ENCODE assay signal across 1 cellular context in the genomic region with DNA sequence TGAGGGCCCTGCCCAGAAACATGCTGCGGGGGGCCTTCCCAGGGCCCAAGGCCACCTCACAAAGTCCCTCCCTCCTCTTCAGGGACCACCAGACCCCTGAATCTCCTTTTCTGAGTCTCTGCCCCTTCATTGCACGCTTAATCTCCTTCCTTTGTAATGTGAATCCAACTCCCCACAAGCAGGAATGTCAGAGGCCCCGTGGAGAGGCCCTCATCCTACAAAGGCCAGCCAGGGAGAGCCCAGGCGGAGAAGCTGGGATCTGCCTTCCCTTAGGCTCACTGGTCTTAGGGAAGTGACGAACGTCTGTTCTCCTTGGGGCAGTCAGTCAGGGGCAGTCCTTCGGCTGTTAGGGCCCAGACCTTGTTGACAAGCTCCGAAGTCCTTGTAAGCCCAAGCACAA.
TF ChIP-seq lines count a peak whose summit lies in the region.

No MANE protein-coding gene starts in this region.

TF ChIP-seq in GM23338, 12 proteins besides CTCF, POLR2A, EP300 and RAD21 (continued from another document):
- TF ChIP-seq ZNF462 (CRISPR knock-in tag; IDR thresholded peaks at IDR 0.05) (no peak), EZH2phosphoT487 (IDR thresholded peaks at IDR 0.05; ENCODE audit: unreplicated experiment) (no peak), NANOG (IDR thresholded peaks at IDR 0.05; ENCODE audit: borderline replicate concordance) (no peak), STAT1 (IDR thresholded peaks at IDR 0.05; ENCODE audit: unreplicated experiment) (no peak), JUNB (IDR thresholded peaks at IDR 0.05; ENCODE audit: unreplicated experiment) (no peak), POLR2AphosphoS5 (IDR thresholded peaks at IDR 0.05; ENCODE audit: low read depth) (no peak), ZNF114 (CRISPR knock-in tag; IDR thresholded peaks at IDR 0.05) (no peak)
- TF ChIP-seq, protein P1, sequence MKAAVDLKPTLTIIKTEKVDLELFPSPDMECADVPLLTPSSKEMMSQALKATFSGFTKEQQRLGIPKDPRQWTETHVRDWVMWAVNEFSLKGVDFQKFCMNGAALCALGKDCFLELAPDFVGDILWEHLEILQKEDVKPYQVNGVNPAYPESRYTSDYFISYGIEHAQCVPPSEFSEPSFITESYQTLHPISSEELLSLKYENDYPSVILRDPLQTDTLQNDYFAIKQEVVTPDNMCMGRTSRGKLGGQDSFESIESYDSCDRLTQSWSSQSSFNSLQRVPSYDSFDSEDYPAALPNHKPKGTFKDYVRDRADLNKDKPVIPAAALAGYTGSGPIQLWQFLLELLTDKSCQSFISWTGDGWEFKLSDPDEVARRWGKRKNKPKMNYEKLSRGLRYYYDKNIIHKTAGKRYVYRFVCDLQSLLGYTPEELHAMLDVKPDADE (IDR thresholded peaks at IDR 0.05) = no peak
